Comparison of ENCODE assay signal across 30 cellular contexts in genomic region chr6:137763436-137763835, GRCh38.
"Had no signal": no experiment of that assay in that cellular context is flagged by ENCODE, and none has a peak within 500 bp of the region (broad histone marks: within the 10 kb centered on the region; RNA-seq: fewer than 3 reads in every experiment).

No MANE protein-coding gene starts in this region.

- H3K27me3 ChIP-seq: adrenal gland, body of pancreas, colonic mucosa, heart left ventricle, left lung, neutrophil, ovary, suprapubic skin, tibial artery had no signal

- H3K36me3 ChIP-seq: adrenal gland, colonic mucosa, heart left ventricle, left lung, lower lobe of right lung, neutrophil, ovary, suprapubic skin, tibial artery had no signal

- H3K27ac Mint-ChIP-seq: activated naive CD4-positive, alpha-beta T cell treated with anti-CD3 and anti-CD28 coated beads for 36 hours; activated naive CD8-positive, alpha-beta T cell treated with anti-CD3 and anti-CD28 coated beads for 36 hours; nephron; progenitor cell of endocrine pancreas; stimulated activated naive B cell treated with anti-CD40 and anti-IgM and Interleukin-4, amounts not matched to agents 10 μg/mL and 1 μg/mL and 100 μg/mL, for 72 hours had no signal

- H3K9me3 Mint-ChIP-seq: activated naive CD4-positive, alpha-beta T cell treated with anti-CD3 and anti-CD28 coated beads for 36 hours; stimulated activated naive B cell treated with anti-CD40 and anti-IgM and Interleukin-4, amounts not matched to agents 10 μg/mL and 1 μg/mL and 100 μg/mL, for 72 hours had no signal

- H3K9me3 ChIP-seq: adrenal gland, body of pancreas, colonic mucosa, lower lobe of right lung, neutrophil, ovary, suprapubic skin, tibial artery had no signal

- H3K27ac ChIP-seq: adrenal gland, body of pancreas, colonic mucosa, heart left ventricle, left lung, lower lobe of right lung, neutrophil, ovary, suprapubic skin, tibial artery, VCaP had no signal

- H3K27me3 Mint-ChIP-seq: activated naive CD8-positive, alpha-beta T cell treated with anti-CD3 and anti-CD28 coated beads for 36 hours; stimulated activated naive B cell treated with anti-CD40 and anti-IgM and Interleukin-4, amounts not matched to agents 10 μg/mL and 1 μg/mL and 100 μg/mL, for 72 hours had no signal

- H3K4me3 ChIP-seq: adrenal gland, body of pancreas, colonic mucosa, heart left ventricle, left lung, lower lobe of right lung, ovary, smooth muscle cell, suprapubic skin, tibial artery had no signal

- H3K4me2 ChIP-seq: smooth muscle cell had no signal

- ATAC-seq: body of pancreas; heart left ventricle; left lung; lower lobe of right lung; stimulated activated naive B cell treated with anti-CD40 and anti-IgM and Interleukin-4, amounts not matched to agents 10 μg/mL and 1 μg/mL and 100 μg/mL, for 72 hours had no signal

- H3K36me3 Mint-ChIP-seq: stimulated activated naive B cell treated with anti-CD40 and anti-IgM and Interleukin-4, amounts not matched to agents 10 μg/mL and 1 μg/mL and 100 μg/mL, for 72 hours had no signal

- H3K4me3 Mint-ChIP-seq: activated naive CD4-positive, alpha-beta T cell treated with anti-CD3 and anti-CD28 coated beads for 36 hours; activated naive CD8-positive, alpha-beta T cell treated with anti-CD3 and anti-CD28 coated beads for 36 hours; nephron; stimulated activated naive B cell treated with anti-CD40 and anti-IgM and Interleukin-4, amounts not matched to agents 10 μg/mL and 1 μg/mL and 100 μg/mL, for 72 hours had no signal

- H3K4me1 Mint-ChIP-seq: nephron had no signal

- H3K4me1 ChIP-seq: adrenal gland, body of pancreas, colonic mucosa, lower lobe of right lung, suprapubic skin, tibial artery had no signal

- DNase-seq: activated CD4-positive, alpha-beta T cell treated with anti-CD3 and anti-CD28 coated beads for 4 hours; activated CD4-positive, alpha-beta T cell treated with anti-CD3 and anti-CD28 coated beads, Interleukin-2, amount 50 U/mL, for 4 hours; activated effector memory CD4-positive, alpha-beta T cell treated with Interleukin-2 at 50 U/mL for 16 hours; activated naive CD4-positive, alpha-beta T cell treated with anti-CD3 and anti-CD28 coated beads for 36 hours; activated naive CD8-positive, alpha-beta T cell treated with anti-CD3 and anti-CD28 coated beads for 36 hours; adrenal gland; aorta; body of pancreas; cerebellar nuclear complex; colonic mucosa; effector CD8-positive, alpha-beta T cell; foreskin fibroblast; heart left ventricle; hypothalamus; kidney glomerular epithelial cell; left lung; lower lobe of right lung; ovary; stimulated activated CD4-positive, alpha-beta T cell treated with anti-CD3 and anti-CD28 coated beads, Interleukin-1b, Interleukin-23, amount 100 ng/mL, for 48 hours; stimulated activated CD4-positive, alpha-beta T cell treated with anti-CD3 and anti-CD28 coated beads, Interleukin-4, amount 100 ng/mL, for 4 hours; stimulated activated CD8-positive, alpha-beta memory T cell treated with anti-CD3 and anti-CD28 coated beads, Interleukin-4, amount 100 ng/mL, for 48 hours; stimulated activated naive B cell treated with anti-CD40 and anti-IgM and Interleukin-4, amounts not matched to agents 10 μg/mL and 1 μg/mL and 100 μg/mL, for 72 hours; T-helper 1 cell; tibial artery had no signal
